ENCODE assay signal across 8 cellular contexts in the genomic region with DNA sequence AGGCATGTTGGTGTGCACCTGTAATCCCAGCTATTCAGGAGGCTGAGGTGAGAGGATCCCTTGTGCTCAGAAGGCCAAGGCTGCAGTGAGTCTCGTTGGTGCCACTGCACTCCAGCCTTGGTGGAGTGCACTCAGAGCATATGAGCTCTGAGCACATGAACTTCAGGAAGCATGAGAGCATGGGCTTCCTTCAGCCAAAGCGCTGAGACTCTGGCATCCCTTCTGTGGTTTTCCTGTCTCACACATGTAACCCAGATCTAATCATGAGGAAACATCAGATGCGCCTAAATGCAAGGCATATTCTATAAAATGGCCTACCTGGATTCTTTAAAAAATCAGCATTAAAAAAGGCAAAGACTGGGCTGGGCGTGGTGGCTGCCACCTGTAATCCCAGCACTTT. TPM values are rescaled to one million over a fixed set of nuclear protein-coding genes. Genes with fewer than 3 reads are reported as not detected.
"Had no signal": no experiment of that assay in that cellular context is flagged by ENCODE, and none has a peak within 500 bp of the region (broad histone marks: within the 10 kb centered on the region; RNA-seq: fewer than 3 reads in every experiment).

No MANE protein-coding gene starts in this region.

RNA-seq across cellular contexts. Expression of gene SHISA7, which starts 21.8 kb away (rescaled TPM):
- total RNA-seq: hepatocyte, left lobe of liver, lung microvascular endothelial cell, myocyte, ovary, pulmonary artery endothelial cell, SJSA1, smooth muscle cell had no signal

RNA-seq across cellular contexts. Expression of gene TMEM238, which starts 37.2 kb away (rescaled TPM):
- total RNA-seq: myocyte, SJSA1 had no signal
